8 cellular contexts compared by ENCODE assay signal in the genomic region with DNA sequence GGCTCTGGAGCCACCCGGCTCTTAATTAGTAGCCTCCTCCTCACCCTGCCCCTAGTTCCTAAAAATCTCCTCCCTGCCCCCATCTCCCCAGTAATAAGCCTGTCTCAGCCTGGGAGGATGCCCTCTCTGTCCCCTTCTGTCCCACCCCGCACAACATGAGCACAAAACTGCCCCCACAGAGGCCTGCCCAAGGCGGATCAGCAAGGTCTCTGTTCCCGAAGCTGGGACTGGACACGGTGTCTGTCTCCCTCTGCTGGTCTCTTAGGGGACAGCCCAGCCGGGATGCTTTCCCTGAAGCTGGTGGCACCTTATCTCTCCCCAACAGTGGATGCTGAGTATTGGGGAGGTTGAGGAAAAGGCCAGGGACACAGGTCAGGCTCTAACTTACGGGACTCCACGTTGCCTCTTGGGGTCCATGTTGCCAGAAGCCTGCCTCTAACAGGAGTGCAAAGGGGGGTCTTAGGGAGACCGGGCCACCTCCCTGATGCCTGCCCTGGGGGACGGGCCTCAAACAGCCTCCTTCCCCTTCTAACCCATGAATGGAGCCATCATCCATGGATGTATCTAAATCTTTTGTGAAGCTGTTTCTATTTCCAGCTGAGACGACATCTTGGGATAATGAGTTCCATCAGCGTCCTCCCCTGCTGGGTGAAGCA. TPM values are rescaled to one million over a fixed set of nuclear protein-coding genes. Genes with fewer than 3 reads are reported as not detected.
DNase-seq lines count a peak whose midpoint lies in the region; ATAC-seq lines count a peak whose summit lies in the region.

No MANE protein-coding gene starts in this region.

- no peak overlapping the region for H3K27ac ChIP-seq in CD4-positive, CD25-positive, alpha-beta regulatory T cell (ENCODE audit: insufficient read depth, low read length, poor library complexity, severe bottlenecking)

- H3K4me1 Mint-ChIP-seq in CD4-positive, CD25-positive, alpha-beta regulatory T cell, result peaks cover 0 to 11% (median 4%) of the 10 kb centered on the region in 4 donors

- no peaks in the 10 kb centered on the region for H3K27me3 ChIP-seq in CD4-positive, CD25-positive, alpha-beta regulatory T cell (ENCODE audit: control insufficient read depth, insufficient read depth, low read length)

- peak overlapping the region in 1 of 4 donors; percentile 23 for H3K4me3 Mint-ChIP-seq in CD4-positive, CD25-positive, alpha-beta regulatory T cell

- H3K9me3 Mint-ChIP-seq in CD4-positive, CD25-positive, alpha-beta regulatory T cell, result no peaks in the 10 kb centered on the region

- peak; percentile 74 to 83 (median 83) for DNase-seq in CD4-positive, CD25-positive, alpha-beta regulatory T cell
- peak; percentile 50 for DNase-seq in GOT3 (lab: John Stamatoyannopoulos, UW)
- DNase-seq in NCI-H345 (lab: John Stamatoyannopoulos, UW), result peak; percentile 44
- peak; percentile 76 for DNase-seq in activated CD4-positive, alpha-beta T cell treated with anti-CD3 and anti-CD28 coated beads for 1 hour
- peak; percentile 22 to 26 for DNase-seq in cerebellar nuclear complex (lab: John Stamatoyannopoulos, UW)
- peak; percentile 80 for DNase-seq in left lobe of liver (ENCODE audit: low spot score)
- peak; percentile 71 to 75 (median 73) for DNase-seq in stimulated activated CD4-positive, alpha-beta T cell treated with anti-CD3 and anti-CD28 coated beads, TNF-alpha, amount 100 ng/mL, for 1 hour (ENCODE audit: low read depth in 3 of 3, low spot score in 1 of 3)

- H3K27me3 Mint-ChIP-seq in CD4-positive, CD25-positive, alpha-beta regulatory T cell, result peaks cover 23% of the 10 kb centered on the region

- ATAC-seq in CD4-positive, CD25-positive, alpha-beta regulatory T cell (ENCODE audit: low read depth in 2 of 2), result peak; percentile 82 to 90
- ATAC-seq in left lobe of liver, result peak; percentile 96
- no peak for ATAC-seq in GM18519 (IDR thresholded peaks at IDR 0.05; ENCODE audit: low FRiP score, unreplicated experiment)

- H3K27ac Mint-ChIP-seq in CD4-positive, CD25-positive, alpha-beta regulatory T cell, result peak overlapping the region; percentile 34 to 66 (median 59)

- no peak overlapping the region for H3K4me3 ChIP-seq in CD4-positive, CD25-positive, alpha-beta regulatory T cell (ENCODE audit: low read depth, low read length)

- H3K4me1 ChIP-seq in CD4-positive, CD25-positive, alpha-beta regulatory T cell (ENCODE audit: control insufficient read depth, insufficient read depth, low read length, poor library complexity, severe bottlenecking), result no peaks in the 10 kb centered on the region

- H3K36me3 ChIP-seq in CD4-positive, CD25-positive, alpha-beta regulatory T cell (ENCODE audit: control insufficient read depth, insufficient read depth, low read length), result no peaks in the 10 kb centered on the region

- H3K36me3 Mint-ChIP-seq in CD4-positive, CD25-positive, alpha-beta regulatory T cell, result no peaks in the 10 kb centered on the region

- H3K9me3 ChIP-seq in CD4-positive, CD25-positive, alpha-beta regulatory T cell (ENCODE audit: control insufficient read depth in 2 of 2, low read length in 2 of 2), result no peaks in the 10 kb centered on the region

RNA-seq across cellular contexts. Expression of gene RAD9A, which starts 9.2 kb away (rescaled TPM):
- 27.5 TPM for total RNA-seq in CD4-positive, CD25-positive, alpha-beta regulatory T cell
- polyA plus RNA-seq in CD4-positive, CD25-positive, alpha-beta regulatory T cell, result 1 to 10 TPM; 3.5 to 6.7 (median 6.4) TPM
- 14.9 TPM for total RNA-seq in left lobe of liver

RNA-seq across cellular contexts. Expression of gene CLCF1, which starts 9.2 kb away (rescaled TPM):
- 3.0 TPM for total RNA-seq in CD4-positive, CD25-positive, alpha-beta regulatory T cell
- 1 to 10 TPM in 1 of 4 donors, under 1 TPM in 3; 0.10 to 1.3 (median 0.40) TPM for polyA plus RNA-seq in CD4-positive, CD25-positive, alpha-beta regulatory T cell
- total RNA-seq in left lobe of liver, result 0.43 TPM

RNA-seq across cellular contexts. Expression of gene PPP1CA, which starts 19.0 kb away (rescaled TPM):
- 160 TPM for total RNA-seq in CD4-positive, CD25-positive, alpha-beta regulatory T cell
- polyA plus RNA-seq in CD4-positive, CD25-positive, alpha-beta regulatory T cell, result 100 to 1,000 TPM; 547 to 762 (median 622) TPM
- total RNA-seq in left lobe of liver, result 63.1 TPM

RNA-seq across cellular contexts. Expression of gene TBC1D10C, which starts 21.3 kb away (rescaled TPM):
- total RNA-seq in CD4-positive, CD25-positive, alpha-beta regulatory T cell, result 312 TPM
- 100 to 1,000 TPM; 328 to 504 (median 378) TPM for polyA plus RNA-seq in CD4-positive, CD25-positive, alpha-beta regulatory T cell
- total RNA-seq in left lobe of liver, result 1.1 TPM

RNA-seq across cellular contexts. Expression of gene POLD4, which starts 29.3 kb away (rescaled TPM):
- total RNA-seq in CD4-positive, CD25-positive, alpha-beta regulatory T cell, result 60.6 TPM
- polyA plus RNA-seq in CD4-positive, CD25-positive, alpha-beta regulatory T cell, result 100 to 1,000 TPM; 103 to 127 (median 118) TPM
- total RNA-seq in left lobe of liver, result 96.6 TPM

Comparison
In these comparisons a context has a peak if more than half of its experiments do, and no peak if none do; other contexts are left out.
1. DNase-seq: peak in every context shown above with its lines; median percentile 83 in CD4-positive, CD25-positive, alpha-beta regulatory T cell; 80 in left lobe of liver; 76 in activated CD4-positive, alpha-beta T cell treated with anti-CD3 and anti-CD28 coated beads for 1 hour; 73 in stimulated activated CD4-positive, alpha-beta T cell treated with anti-CD3 and anti-CD28 coated beads, TNF-alpha, amount 100 ng/mL, for 1 hour; 50 in GOT3; 44 in NCI-H345; 24 in cerebellar nuclear complex.